Comparison of ENCODE assay signal across 10 cellular contexts in the genomic region with DNA sequence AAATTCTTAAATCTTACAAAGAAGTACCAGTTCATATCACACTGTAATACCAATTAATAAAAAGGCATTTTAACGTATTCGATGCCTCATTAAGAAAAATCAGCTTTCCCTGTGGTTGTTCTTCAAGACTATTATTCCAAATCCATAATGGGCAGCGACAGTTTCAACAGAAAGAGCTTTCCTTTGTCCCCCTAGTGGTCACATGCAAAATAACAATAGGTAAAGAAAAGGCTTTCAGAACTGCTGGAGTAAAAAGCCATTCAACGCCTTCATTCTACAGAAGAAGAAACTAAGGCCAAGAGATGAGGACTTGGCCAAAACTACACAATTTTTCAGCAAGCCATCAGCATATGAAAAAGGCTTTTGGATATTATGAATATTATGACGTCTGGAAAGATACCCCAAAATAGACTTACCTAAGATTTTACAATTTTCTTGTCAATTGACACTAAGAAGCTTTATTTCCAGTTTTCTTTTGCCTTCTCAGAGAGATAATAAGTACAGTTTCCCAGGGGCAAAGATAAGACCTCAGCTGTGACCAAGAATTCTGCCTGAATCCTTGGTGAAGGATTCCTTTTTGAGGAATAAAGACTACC. TPM values are rescaled to one million over a fixed set of nuclear protein-coding genes. Genes with fewer than 3 reads are reported as not detected.
DNase-seq lines count a peak whose midpoint lies in the region; ATAC-seq and TF ChIP-seq lines count a peak whose summit lies in the region.
"Had no signal": no experiment of that assay in that cellular context is flagged by ENCODE, and none has a peak within 500 bp of the region (broad histone marks: within the 10 kb centered on the region; RNA-seq: fewer than 3 reads in every experiment).

No MANE protein-coding gene starts in this region.

- H3K9me3 Mint-ChIP-seq in activated naive CD8-positive, alpha-beta T cell treated with anti-CD3 and anti-CD28 coated beads for 36 hours: no peaks in the 10 kb centered on the region
- H3K9me3 Mint-ChIP-seq: T-helper 1 cell treated with Interleukin-12 subunit alpha and Interleukin-12 subunit beta and Interleukin-4 antibody, amounts not matched to agents 30 μg/mL and 1 μg/mL, for 36 hours had no signal

- intact Hi-C loops in gastrocnemius medialis (cut with DNase I; ENCODE audit: low total_unique reads): no loop called here

- peaks cover 12% of the 10 kb centered on the region for H3K27me3 Mint-ChIP-seq in activated naive CD8-positive, alpha-beta T cell treated with anti-CD3 and anti-CD28 coated beads for 36 hours

- H3K27ac ChIP-seq in HL-60 (replicated peaks) (no peak overlapping the region), Peyer's patch (no peak overlapping the region), gastrocnemius medialis (no peak overlapping the region)
- H3K27ac ChIP-seq: neutrophil had no signal

- H3K4me3 Mint-ChIP-seq in activated naive CD8-positive, alpha-beta T cell treated with anti-CD3 and anti-CD28 coated beads for 36 hours: no peak overlapping the region
- H3K4me3 Mint-ChIP-seq: T-helper 1 cell treated with Interleukin-12 subunit alpha and Interleukin-12 subunit beta and Interleukin-4 antibody, amounts not matched to agents 30 μg/mL and 1 μg/mL, for 36 hours had no signal

- no peaks in the 10 kb centered on the region for H3K36me3 Mint-ChIP-seq in activated naive CD8-positive, alpha-beta T cell treated with anti-CD3 and anti-CD28 coated beads for 36 hours

- no peaks in the 10 kb centered on the region for H3K36me3 ChIP-seq in Peyer's patch
- no peaks in the 10 kb centered on the region for H3K36me3 ChIP-seq in gastrocnemius medialis
- H3K36me3 ChIP-seq: neutrophil had no signal

- H3K27me3 ChIP-seq in HL-60 (ENCODE audit: insufficient read depth, poor library complexity, severe bottlenecking) (no peaks in the 10 kb centered on the region), Peyer's patch (no peaks in the 10 kb centered on the region), gastrocnemius medialis (no peaks in the 10 kb centered on the region)

- peak; percentile 25 for TF ChIP-seq CTCF in HL-60 (IDR thresholded peaks at IDR 0.05; ENCODE audit: insufficient read depth, low read length)
- peak; percentile 21 to 72 (median 66) for TF ChIP-seq CTCF in Peyer's patch (IDR thresholded peaks at IDR 0.05)
- peak in 4 of 5 experiments; percentile 16 to 55 (median 30) for TF ChIP-seq CTCF in gastrocnemius medialis (IDR thresholded peaks at IDR 0.05 in 4 of 5, conservative IDR thresholded peaks at IDR 0.05 in 1 of 5)

- TF ChIP-seq POLR2A in Peyer's patch (IDR thresholded peaks at IDR 0.05) (no peak), gastrocnemius medialis (IDR thresholded peaks at IDR 0.05) (no peak)

- in situ Hi-C loops in gastrocnemius medialis (cut with MboI; ENCODE audit: low sequenced_read_pairs in 4 of 4): no loop called here

- peak; percentile 22 for DNase-seq in ELF-1 (ENCODE audit: low read depth, low spot score)
- DNase-seq in HL-60 (ENCODE audit: low read depth in 1 of 2, low spot score in 1 of 2): peak in 1 of 2 experiments; percentile 1
- DNase-seq in Peyer's patch: no peak
- DNase-seq in fibroblast of gingiva (ENCODE audit: low read depth): peak; percentile 27
- no peak for DNase-seq in gastrocnemius medialis
- no peak for DNase-seq in activated naive CD8-positive, alpha-beta T cell treated with anti-CD3 and anti-CD28 coated beads for 36 hours
- DNase-seq in putamen (ENCODE audit: low spot score): no peak

- H3K27ac Mint-ChIP-seq in activated naive CD8-positive, alpha-beta T cell treated with anti-CD3 and anti-CD28 coated beads for 36 hours: no peak overlapping the region
- H3K27ac Mint-ChIP-seq: T-helper 1 cell treated with Interleukin-12 subunit alpha and Interleukin-12 subunit beta and Interleukin-4 antibody, amounts not matched to agents 30 μg/mL and 1 μg/mL, for 36 hours had no signal

- no peak for ATAC-seq in gastrocnemius medialis
- no peak for ATAC-seq in HG03521 (IDR thresholded peaks at IDR 0.05; ENCODE audit: unreplicated experiment)

- no peaks in the 10 kb centered on the region for H3K9me3 ChIP-seq in Peyer's patch
- H3K9me3 ChIP-seq in gastrocnemius medialis: no peaks in the 10 kb centered on the region
- H3K9me3 ChIP-seq: neutrophil had no signal

- no peaks in the 10 kb centered on the region for H3K4me1 Mint-ChIP-seq in activated naive CD8-positive, alpha-beta T cell treated with anti-CD3 and anti-CD28 coated beads for 36 hours

- H3K4me3 ChIP-seq in HL-60 (replicated peaks; ENCODE audit: insufficient read depth, low read length): no peak overlapping the region
- no peak overlapping the region for H3K4me3 ChIP-seq in Peyer's patch
- no peak overlapping the region for H3K4me3 ChIP-seq in gastrocnemius medialis

- H3K4me1 ChIP-seq in Peyer's patch (no peaks in the 10 kb centered on the region), gastrocnemius medialis (no peaks in the 10 kb centered on the region)

RNA-seq across cellular contexts. Expression of gene CDH6, which starts 6.7 kb away (rescaled TPM):
- total RNA-seq in Peyer's patch: 1 to 10 TPM in 2 of 4 donors, under 1 TPM in 2; 0.85 to 5.8 (median 1.1) TPM
- 1 to 10 TPM in 3 of 4 donors, under 1 TPM in 1; 1.00 to 2.9 (median 1.4) TPM for total RNA-seq in gastrocnemius medialis
- total RNA-seq in activated naive CD8-positive, alpha-beta T cell treated with anti-CD3 and anti-CD28 coated beads for 36 hours: not detected

Comparison
In these comparisons a context has a peak if more than half of its experiments do, and no peak if none do; other contexts are left out.
1. DNase-seq: peak in ELF-1 (single experiment) and fibroblast of gingiva (single experiment); none in Peyer's patch (0 of 3), gastrocnemius medialis (0 of 2), activated naive CD8-positive, alpha-beta T cell treated with anti-CD3 and anti-CD28 coated beads for 36 hours (single experiment) and putamen (single experiment).
2. Peak in every context shown above with its lines, with median percentiles within 50 percentile points of each other: CTCF ChIP-seq.